8 cellular contexts compared by ENCODE assay signal in genomic region chr2:223970343-223971128, GRCh38. TPM values are rescaled to one million over a fixed set of nuclear protein-coding genes. Genes with fewer than 3 reads are reported as not detected.
DNase-seq lines count a peak whose midpoint lies in the region; ATAC-seq and TF ChIP-seq lines count a peak whose summit lies in the region.

No MANE protein-coding gene starts in this region.

- peak; percentile 89 for TF ChIP-seq CTCF in epithelial cell of proximal tubule (conservative IDR thresholded peaks at IDR 0.05; ENCODE audit: low read depth, low read length)
- TF ChIP-seq CTCF in nephron (IDR thresholded peaks at IDR 0.05; ENCODE audit: unreplicated experiment in 3 of 3) = peak; percentile 85 to 93 (median 91)

- ATAC-seq in Right ventricle myocardium superior (ENCODE audit: poor library complexity) (peak; percentile 68), HG02798 (IDR thresholded peaks at IDR 0.05; ENCODE audit: poor library complexity, unreplicated experiment) (peak; percentile 74)

- H3K4me3 Mint-ChIP-seq in nephron = no peak overlapping the region

- no peak overlapping the region for H3K27ac Mint-ChIP-seq in nephron

- intact Hi-C loops in Right ventricle myocardium superior (cut with DNase I) = no loop called here
- intact Hi-C loops in cardiac septum (cut with DNase I) = loop anchor here (2.0 kb wide), 1 partner anchor 314 kb away; no protein-coding TSS in a partner anchor

- H3K4me1 Mint-ChIP-seq in nephron = no peaks in the 10 kb centered on the region

- peaks cover 15% of the 10 kb centered on the region for H3K36me3 Mint-ChIP-seq in nephron (ENCODE audit: low read depth)

- no peak overlapping the region for H3K4me3 ChIP-seq in epithelial cell of proximal tubule (ENCODE audit: low read depth, low read length)

- H3K27me3 Mint-ChIP-seq in nephron (ENCODE audit: low read depth) = no peaks in the 10 kb centered on the region

- DNase-seq in Right ventricle myocardium superior = no peak
- no peak for DNase-seq in cardiac septum (ENCODE audit: low spot score)
- DNase-seq in NCI-H2196 (lab: John Stamatoyannopoulos, UW; ENCODE audit: unreplicated experiment) = peak; percentile 73
- peak; percentile 44 to 75 for DNase-seq in activated CD4-positive, alpha-beta T cell treated with anti-CD3 and anti-CD28 coated beads for 4 hours
- DNase-seq in epithelial cell of proximal tubule (ENCODE audit: low read depth) = no peak
- DNase-seq in GF-D8 (lab: John Stamatoyannopoulos, UW) = no peak

- H3K9me3 Mint-ChIP-seq in nephron = no peaks in the 10 kb centered on the region

RNA-seq across cellular contexts. Expression of gene MRPL44, which starts 13.3 kb away (rescaled TPM):
- total RNA-seq in Right ventricle myocardium superior (33.9 TPM), cardiac septum (34.2 TPM), epithelial cell of proximal tubule (42.2 and 49.9 TPM in 2 replicates)

RNA-seq across cellular contexts. Expression of gene WDFY1, which starts 25.4 kb away (rescaled TPM):
- total RNA-seq in Right ventricle myocardium superior (10.8 TPM), cardiac septum (16.4 TPM), epithelial cell of proximal tubule (27.5 and 28.6 TPM in 2 replicates)

Comparison
In these comparisons a context has a peak if more than half of its experiments do, and no peak if none do; other contexts are left out.
1. DNase-seq: peak in NCI-H2196 (single experiment) and activated CD4-positive, alpha-beta T cell treated with anti-CD3 and anti-CD28 coated beads for 4 hours (2 of 2); none in Right ventricle myocardium superior (single experiment), cardiac septum (single experiment), epithelial cell of proximal tubule (single experiment) and GF-D8 (single experiment).